8 cellular contexts compared by ENCODE assay signal in the genomic region with DNA sequence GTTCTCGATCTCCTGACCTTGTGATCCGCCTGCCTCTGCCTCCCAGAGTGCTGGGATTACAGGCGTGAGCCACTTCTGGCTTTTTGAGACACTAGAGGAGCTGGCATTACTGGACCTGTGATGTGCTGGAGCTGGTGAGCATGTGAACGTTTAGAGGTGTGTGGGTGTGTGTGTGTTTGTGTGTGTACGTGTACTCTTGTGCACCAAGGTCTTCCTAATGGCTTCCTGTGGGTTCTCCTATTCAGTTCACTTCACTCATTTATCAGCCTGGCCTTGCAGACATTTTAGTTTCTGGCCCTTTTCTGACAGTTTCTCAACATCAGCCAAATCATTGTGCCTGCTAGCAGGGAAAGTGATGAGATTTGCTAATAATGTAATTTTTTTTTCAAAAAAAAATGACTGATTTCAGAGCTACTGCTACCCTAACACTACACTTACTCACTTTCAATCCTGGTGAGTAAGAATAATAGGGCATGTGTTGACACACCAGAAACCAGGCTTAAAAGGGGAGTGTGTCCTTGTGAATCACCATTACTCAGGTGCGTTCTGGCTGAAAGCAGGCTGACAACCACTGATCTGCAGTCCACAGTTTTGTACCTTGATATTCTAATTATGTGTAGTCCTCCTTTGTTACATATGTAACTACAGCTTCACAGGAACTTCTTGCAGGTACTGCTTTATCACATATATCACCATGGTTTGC. TPM values are rescaled to one million over a fixed set of nuclear protein-coding genes. Genes with fewer than 3 reads are reported as not detected.
A peak's percentile ranks its signal among the peaks of the same experiment; 100 is the strongest.
DNase-seq lines count a peak whose midpoint lies in the region; ATAC-seq and TF ChIP-seq lines count a peak whose summit lies in the region.

No MANE protein-coding gene starts in this region.

- no peak for TF ChIP-seq EP300 in ovary (IDR thresholded peaks at IDR 0.05)

- H3K4me3 ChIP-seq in ovary, result no peak overlapping the region

- TF ChIP-seq CTCF in ovary (IDR thresholded peaks at IDR 0.05), result no peak

- H3K4me1 Mint-ChIP-seq in activated CD4-positive, alpha-beta memory T cell treated with anti-CD3 and anti-CD28 coated beads for 36 hours (ENCODE audit: low read depth), result peaks cover 21% of the 10 kb centered on the region
- peaks cover 10% of the 10 kb centered on the region for H3K4me1 Mint-ChIP-seq in activated CD4-positive, alpha-beta memory T cell treated with anti-CD3 and anti-CD28 coated beads, Interleukin-2, amount 10 ng/mL, durations not matched to agents 7 days and 5 days
- H3K4me1 Mint-ChIP-seq in activated naive CD8-positive, alpha-beta T cell treated with anti-CD3 and anti-CD28 coated beads for 36 hours, result peaks cover 8% of the 10 kb centered on the region

- no peaks in the 10 kb centered on the region for H3K9me3 ChIP-seq in ovary

- H3K9me3 Mint-ChIP-seq in activated CD4-positive, alpha-beta memory T cell treated with anti-CD3 and anti-CD28 coated beads for 36 hours, result peaks cover 6% of the 10 kb centered on the region
- H3K9me3 Mint-ChIP-seq in activated CD4-positive, alpha-beta memory T cell treated with anti-CD3 and anti-CD28 coated beads, Interleukin-2, amount 10 ng/mL, durations not matched to agents 7 days and 5 days, result peaks cover 10% of the 10 kb centered on the region
- peaks cover 6% of the 10 kb centered on the region for H3K9me3 Mint-ChIP-seq in activated naive CD8-positive, alpha-beta T cell treated with anti-CD3 and anti-CD28 coated beads for 36 hours

- ATAC-seq in HG03159 (IDR thresholded peaks at IDR 0.05; ENCODE audit: unreplicated experiment), result peak; percentile 70

- TF ChIP-seq POLR2A in ovary (IDR thresholded peaks at IDR 0.05), result no peak

- H3K27me3 ChIP-seq in ovary, result no peaks in the 10 kb centered on the region

- intact Hi-C loops in activated CD4-positive, alpha-beta memory T cell treated with anti-CD3 and anti-CD28 coated beads for 36 hours (cut with micrococcal nuclease), result loop anchor here (1.0 kb wide), 6 partner anchors 27 to 156 kb away; no protein-coding TSS in a partner anchor
- intact Hi-C loops in ovary (cut with DNase I), result no loop called here

- peak overlapping the region; percentile 87 for H3K27ac Mint-ChIP-seq in activated CD4-positive, alpha-beta memory T cell treated with anti-CD3 and anti-CD28 coated beads for 36 hours
- H3K27ac Mint-ChIP-seq in activated CD4-positive, alpha-beta memory T cell treated with anti-CD3 and anti-CD28 coated beads, Interleukin-2, amount 10 ng/mL, durations not matched to agents 7 days and 5 days, result no peak overlapping the region
- H3K27ac Mint-ChIP-seq in activated naive CD8-positive, alpha-beta T cell treated with anti-CD3 and anti-CD28 coated beads for 36 hours, result no peak overlapping the region

- H3K36me3 Mint-ChIP-seq in activated CD4-positive, alpha-beta memory T cell treated with anti-CD3 and anti-CD28 coated beads for 36 hours, result peaks cover 8% of the 10 kb centered on the region
- peaks cover 14% of the 10 kb centered on the region for H3K36me3 Mint-ChIP-seq in activated CD4-positive, alpha-beta memory T cell treated with anti-CD3 and anti-CD28 coated beads, Interleukin-2, amount 10 ng/mL, durations not matched to agents 7 days and 5 days (ENCODE audit: low read depth)
- peaks cover 21% of the 10 kb centered on the region for H3K36me3 Mint-ChIP-seq in activated naive CD8-positive, alpha-beta T cell treated with anti-CD3 and anti-CD28 coated beads for 36 hours

- peak; percentile 70 for DNase-seq in activated CD4-positive, alpha-beta memory T cell treated with anti-CD3 and anti-CD28 coated beads for 36 hours
- no peak for DNase-seq in activated CD4-positive, alpha-beta memory T cell treated with anti-CD3 and anti-CD28 coated beads, Interleukin-2, amount 10 ng/mL, durations not matched to agents 7 days and 5 days
- DNase-seq in activated naive CD8-positive, alpha-beta T cell treated with anti-CD3 and anti-CD28 coated beads for 36 hours, result peak; percentile 11
- peak in 2 of 3 experiments; percentile 19 to 34 for DNase-seq in stimulated activated CD4-positive, alpha-beta T cell treated with anti-CD3 and anti-CD28 coated beads, TNF-alpha, amount 100 ng/mL, for 24 hours (ENCODE audit: low read depth in 3 of 3)
- DNase-seq in NCI-H1092 (lab: John Stamatoyannopoulos, UW), result no peak
- DNase-seq in NCI-H526 treated with DMSO at 0.1 percent for 48 hours (lab: John Stamatoyannopoulos, UW), result no peak
- no peak for DNase-seq in ovary

- H3K27ac ChIP-seq in ovary, result no peak overlapping the region

- H3K27me3 Mint-ChIP-seq in activated CD4-positive, alpha-beta memory T cell treated with anti-CD3 and anti-CD28 coated beads for 36 hours, result no peaks in the 10 kb centered on the region
- no peaks in the 10 kb centered on the region for H3K27me3 Mint-ChIP-seq in activated CD4-positive, alpha-beta memory T cell treated with anti-CD3 and anti-CD28 coated beads, Interleukin-2, amount 10 ng/mL, durations not matched to agents 7 days and 5 days
- no peaks in the 10 kb centered on the region for H3K27me3 Mint-ChIP-seq in activated naive CD8-positive, alpha-beta T cell treated with anti-CD3 and anti-CD28 coated beads for 36 hours

- WGBS in ovary, 3 donors, result 77 to 80% (median 79%) methylated on average over 6 of the region's 6 CpGs

- peak overlapping the region; percentile 30 for H3K4me3 Mint-ChIP-seq in activated CD4-positive, alpha-beta memory T cell treated with anti-CD3 and anti-CD28 coated beads for 36 hours
- H3K4me3 Mint-ChIP-seq in activated CD4-positive, alpha-beta memory T cell treated with anti-CD3 and anti-CD28 coated beads, Interleukin-2, amount 10 ng/mL, durations not matched to agents 7 days and 5 days, result no peak overlapping the region
- no peak overlapping the region for H3K4me3 Mint-ChIP-seq in activated naive CD8-positive, alpha-beta T cell treated with anti-CD3 and anti-CD28 coated beads for 36 hours

- POLR2A ChIA-PET in activated CD4-positive, alpha-beta memory T cell treated with anti-CD3 and anti-CD28 coated beads for 36 hours (lab: Charles Lee), result interaction anchor here (0.6 to 1.7 kb wide), 5 partner anchors 11 to 92 kb away, joined by 5 to 9 read pairs (median 6); a partner anchor contains a TSS
- POLR2A ChIA-PET in activated CD4-positive, alpha-beta memory T cell treated with anti-CD3 and anti-CD28 coated beads, Interleukin-2, amount 10 ng/mL, durations not matched to agents 7 days and 5 days (lab: Charles Lee), result interaction anchor here (0.6 kb wide), 1 partner anchor 1027 kb away, joined by 3 read pairs; no protein-coding TSS in a partner anchor

- CTCF ChIA-PET in activated CD4-positive, alpha-beta memory T cell treated with anti-CD3 and anti-CD28 coated beads for 36 hours (lab: Charles Lee), result interaction anchor here (1.4 kb wide), 1 partner anchor 38 kb away, joined by 4 read pairs; no protein-coding TSS in a partner anchor
- CTCF ChIA-PET in activated CD4-positive, alpha-beta memory T cell treated with anti-CD3 and anti-CD28 coated beads, Interleukin-2, amount 10 ng/mL, durations not matched to agents 7 days and 5 days (lab: Charles Lee), result no interaction called here

- no peaks in the 10 kb centered on the region for H3K36me3 ChIP-seq in ovary

- H3K4me1 ChIP-seq in ovary (ENCODE audit: insufficient read depth), result peaks cover 3% of the 10 kb centered on the region

RNA-seq across cellular contexts. Expression of a gene that starts 41.0 kb away (rescaled TPM):
- total RNA-seq in activated CD4-positive, alpha-beta memory T cell treated with anti-CD3 and anti-CD28 coated beads for 36 hours, result 100 to 1,000 TPM; 653 to 668 TPM
- total RNA-seq in activated CD4-positive, alpha-beta memory T cell treated with anti-CD3 and anti-CD28 coated beads, Interleukin-2, amount 10 ng/mL, durations not matched to agents 7 days and 5 days, result 100 to 1,000 TPM; 580 to 592 TPM
- total RNA-seq in activated naive CD8-positive, alpha-beta T cell treated with anti-CD3 and anti-CD28 coated beads for 36 hours, result 100 to 1,000 TPM; 480 to 482 TPM
- 100 to 1,000 TPM in 5 of 7 donors, 10 to 100 TPM in 2; 42.1 to 167 (median 133) TPM for total RNA-seq in ovary
- 100 to 1,000 TPM in 1 of 2 donors, 10 to 100 TPM in 1; 41.7 to 166 TPM for polyA plus RNA-seq in ovary

Comparison
In these comparisons a context has a peak if more than half of its experiments do, and no peak if none do; other contexts are left out.
1. DNase-seq: peak in activated CD4-positive, alpha-beta memory T cell treated with anti-CD3 and anti-CD28 coated beads for 36 hours (single experiment), activated naive CD8-positive, alpha-beta T cell treated with anti-CD3 and anti-CD28 coated beads for 36 hours (single experiment) and stimulated activated CD4-positive, alpha-beta T cell treated with anti-CD3 and anti-CD28 coated beads, TNF-alpha, amount 100 ng/mL, for 24 hours (2 of 3); none in activated CD4-positive, alpha-beta memory T cell treated with anti-CD3 and anti-CD28 coated beads, Interleukin-2, amount 10 ng/mL, durations not matched to agents 7 days and 5 days (single experiment), NCI-H1092 (single experiment), NCI-H526 treated with DMSO at 0.1 percent for 48 hours (single experiment) and ovary (0 of 5).